8 cellular contexts compared by ENCODE assay signal in genomic region chr3:123559040-123559861, GRCh38. TPM values are rescaled to one million over a fixed set of nuclear protein-coding genes. Genes with fewer than 3 reads are reported as not detected.
DNase-seq lines count a peak whose midpoint lies in the region; ATAC-seq, FAIRE-seq and TF ChIP-seq lines count a peak whose summit lies in the region.

No MANE protein-coding gene starts in this region.

- no peaks in the 10 kb centered on the region for H3K9me3 ChIP-seq in small intestine (ENCODE audit: control insufficient read depth, low read depth)

- no peak overlapping the region for H3K4me3 ChIP-seq in AG09309 (ENCODE audit: control insufficient read depth, low read depth, low read length)
- H3K4me3 ChIP-seq in small intestine (ENCODE audit: low read depth in 1 of 2, low read length in 2 of 2) = no peak overlapping the region

- H3K36me3 ChIP-seq in small intestine (ENCODE audit: control insufficient read depth in 2 of 2, insufficient read depth in 2 of 2, low read length in 2 of 2) = peaks cover 0 to 6% of the 10 kb centered on the region in 2 donors

- no peaks in the 10 kb centered on the region for H3K27me3 ChIP-seq in small intestine (ENCODE audit: control insufficient read depth in 2 of 2, insufficient read depth in 2 of 2, low read length in 2 of 2)

- DNase-seq in AG09309 (ENCODE audit: low read depth) (no peak), GM13976 (ENCODE audit: low spot score) (peak; percentile 56), NCI-H2171 treated with DMSO at 0.1 percent for 48 hours (lab: John Stamatoyannopoulos, UW) (peak; percentile 70), hepatic stellate cell (ENCODE audit: low spot score) (peak; percentile 16), small intestine (peak; percentile 55)

- TF ChIP-seq CTCF in AG09309 (IDR thresholded peaks at IDR 0.05; ENCODE audit: control insufficient read depth, insufficient read depth, low read depth, low read length, missing control alignments) = peak; percentile 64
- TF ChIP-seq CTCF in GM13976 (IDR thresholded peaks at IDR 0.05; ENCODE audit: borderline replicate concordance, control extremely low read depth, extremely low read depth, insufficient read depth, missing control alignments) = peak; percentile 46

- peak; percentile 23 for FAIRE-seq in small intestine (lab: Jason Lieb, UNC)

- WGBS in small intestine, 3 donors = 39 to 43% (median 39%) methylated on average over 12 of the region's 12 CpGs

- in situ Hi-C loops in GM13976 (cut with MboI; ENCODE audit: low sequenced_read_pairs, unreplicated experiment) = loop anchor here (10.0 kb wide), 1 partner anchor 224 kb away; no protein-coding TSS in a partner anchor

- ATAC-seq in GM19328 (IDR thresholded peaks at IDR 0.05; ENCODE audit: unreplicated experiment) = no peak
- ATAC-seq in GM21390 (IDR thresholded peaks at IDR 0.05; ENCODE audit: unreplicated experiment) = no peak

- H3K27ac ChIP-seq in angular gyrus (ENCODE audit: low read depth, low read length) = peak overlapping the region; percentile 44
- no peak overlapping the region for H3K27ac ChIP-seq in small intestine (ENCODE audit: low read depth in 1 of 2, low read length in 1 of 2)

- H3K4me1 ChIP-seq in small intestine (ENCODE audit: control insufficient read depth in 2 of 2, insufficient read depth in 1 of 2, low read depth in 1 of 2, low read length in 1 of 2) = no peaks in the 10 kb centered on the region

RNA-seq across cellular contexts. Expression of gene HACD2, which starts 25.6 kb away (rescaled TPM):
- polyA plus RNA-seq in small intestine = 10 to 100 TPM; 15.1 to 24.3 (median 21.0) TPM
